ENCODE assay signal across 32 cellular contexts in genomic region chr11:39432929-39433328, GRCh38.
"Had no signal": no experiment of that assay in that cellular context is flagged by ENCODE, and none has a peak within 500 bp of the region (broad histone marks: within the 10 kb centered on the region; RNA-seq: fewer than 3 reads in every experiment).

No MANE protein-coding gene starts in this region.

- H3K27ac ChIP-seq: adrenal gland, ascending aorta, brain microvascular endothelial cell, breast epithelium, cardiac muscle cell had no signal

- FAIRE-seq: astrocyte, bronchial epithelial cell had no signal

- H3K36me3 ChIP-seq: adrenal gland, ascending aorta, brain microvascular endothelial cell, breast epithelium, cardiac muscle cell had no signal

- H3K4me3 ChIP-seq: adrenal gland, ascending aorta, breast epithelium, cardiac muscle cell had no signal

- H3K9me3 ChIP-seq: adrenal gland, ascending aorta, breast epithelium had no signal

- H3K27me3 ChIP-seq: adrenal gland, ascending aorta, brain microvascular endothelial cell, breast epithelium, cardiac muscle cell had no signal

- H3K4me1 ChIP-seq: adrenal gland, ascending aorta, breast epithelium had no signal

- DNase-seq: activated effector memory CD4-positive, alpha-beta T cell treated with anti-CD3 and anti-CD28 coated beads, Interleukin-2, amount 50 U/mL, for 16 hours; activated effector memory CD4-positive, alpha-beta T cell treated with Interleukin-2 at 50 U/mL for 16 hours; activated gamma-delta T cell; activated gamma-delta T cell treated with Interleukin-2 at 50 U/mL for 16 hours; activated naive CD4-positive, alpha-beta T cell; activated naive CD4-positive, alpha-beta T cell treated with anti-CD3 and anti-CD28 coated beads for 36 hours; activated naive CD4-positive, alpha-beta T cell treated with anti-CD3 and anti-CD28 coated beads, Interleukin-2, amount 10 ng/mL, durations not matched to agents 7 days and 5 days; activated naive CD4-positive, alpha-beta T cell treated with anti-CD3 and anti-CD28 coated beads, Interleukin-2, amount 50 U/mL, for 16 hours; activated naive CD4-positive, alpha-beta T cell treated with Interleukin-2 at 50 U/mL for 16 hours; activated naive CD8-positive, alpha-beta T cell treated with anti-CD3 and anti-CD28 coated beads for 36 hours; activated naive CD8-positive, alpha-beta T cell treated with anti-CD3 and anti-CD28 coated beads, Interleukin-2, amount 10 ng/mL, durations not matched to agents 7 days and 5 days; activated naive CD8-positive, alpha-beta T cell treated with anti-CD3 and anti-CD28 coated beads, Interleukin-2, amount 50 U/mL, for 24 hours; activated T-cell treated with anti-CD3 and anti-CD28 coated beads, Interleukin-2, amount 50 U/mL, for 1 hour; activated T-cell treated with anti-CD3 and anti-CD28 coated beads, Interleukin-2, amount 50 U/mL, for 24 hours; activated T-cell treated with anti-CD3 and anti-CD28 coated beads, Interleukin-2, amount 50 U/mL, for 4 hours; activated T-cell treated with anti-CD3 and anti-CD28 coated beads, Interleukin-2, amount 50 U/mL, for 48 hours; activated T-cell treated with anti-CD3 and anti-CD28 coated beads, Interleukin-2, amount 50 U/mL, for 72 hours; adrenal gland; amniotic stem cell; amygdala; aorta; brain microvascular endothelial cell; caudate nucleus; central memory CD4-positive, alpha-beta T cell; cerebellar nuclear complex had no signal

- ATAC-seq: activated naive CD4-positive, alpha-beta T cell treated with anti-CD3 and anti-CD28 coated beads, Interleukin-2, amount 50 U/mL, for 72 hours; activated naive CD8-positive, alpha-beta T cell treated with anti-CD3 and anti-CD28 coated beads, Interleukin-2, amount 50 U/mL, for 24 hours; activated T-cell treated with anti-CD3 and anti-CD28 coated beads, Interleukin-2, amount 50 U/mL, for 4 hours; activated T-cell treated with anti-CD3 and anti-CD28 coated beads, Interleukin-2, amount 50 U/mL, for 72 hours; activated T-helper 17 cell treated with anti-CD3 and anti-CD28 coated beads, Interleukin-2, amount 50 U/mL, for 72 hours had no signal
